In genomic region chr7:7428806-7429205, GRCh38 we compare ENCODE assay signal across 16 cellular contexts.
DNase-seq lines count a peak whose midpoint lies in the region; ATAC-seq and TF ChIP-seq lines count a peak whose summit lies in the region.
"Had no signal": no experiment of that assay in that cellular context is flagged by ENCODE, and none has a peak within 500 bp of the region (broad histone marks: within the 10 kb centered on the region; RNA-seq: fewer than 3 reads in every experiment).

No MANE protein-coding gene starts in this region.

- H3K4me3 Mint-ChIP-seq in activated naive CD8-positive, alpha-beta T cell treated with anti-CD3 and anti-CD28 coated beads, Interleukin-2, amount 50 U/mL, for 24 hours: no peak overlapping the region
- H3K4me3 Mint-ChIP-seq: activated CD8-positive, alpha-beta T cell treated with anti-CD3 and anti-CD28 coated beads, Interleukin-2, amount 10 ng/mL, durations not matched to agents 7 days and 5 days; activated naive CD8-positive, alpha-beta T cell treated with anti-CD3 and anti-CD28 coated beads, Interleukin-2, amount 10 ng/mL, durations not matched to agents 7 days and 5 days; activated T-cell treated with anti-CD3 and anti-CD28 coated beads, Interleukin-2, amount 50 U/mL, for 72 hours; B cell; natural killer cell treated with Interleukin-12 subunit alpha and Interleukin-12 subunit beta and Interleukin-15 and Interleukin-18, amount 100 ng/mL, for 72 hours; WTC11 had no signal

- no peaks in the 10 kb centered on the region for H3K9me3 ChIP-seq in osteoblast (ENCODE audit: low read depth, low read length)

- TF ChIP-seq CTCF in AG09319 (IDR thresholded peaks at IDR 0.05; ENCODE audit: low read depth, low read length) (no peak), osteoblast (IDR thresholded peaks at IDR 0.05; ENCODE audit: extremely low read depth, low read depth, low read length) (no peak)

- H3K36me3 ChIP-seq in osteoblast (ENCODE audit: insufficient read depth, low read length): no peaks in the 10 kb centered on the region

- peaks cover 4% of the 10 kb centered on the region for H3K27me3 Mint-ChIP-seq in activated naive CD8-positive, alpha-beta T cell treated with anti-CD3 and anti-CD28 coated beads, Interleukin-2, amount 50 U/mL, for 24 hours
- H3K27me3 Mint-ChIP-seq: activated naive CD8-positive, alpha-beta T cell treated with anti-CD3 and anti-CD28 coated beads, Interleukin-2, amount 10 ng/mL, durations not matched to agents 7 days and 5 days had no signal

- H3K4me1 ChIP-seq in osteoblast (ENCODE audit: insufficient read depth, low read length): peaks cover 19% of the 10 kb centered on the region

- no peak for ATAC-seq in HG03139 (IDR thresholded peaks at IDR 0.05; ENCODE audit: unreplicated experiment)
- no peak for ATAC-seq in activated naive CD8-positive, alpha-beta T cell treated with anti-CD3 and anti-CD28 coated beads, Interleukin-2, amount 50 U/mL, for 24 hours
- no peak for ATAC-seq in activated naive CD4-positive, alpha-beta T cell treated with anti-CD3 and anti-CD28 coated beads, Interleukin-2, amount 50 U/mL, for 72 hours
- ATAC-seq: activated CD8-positive, alpha-beta T cell treated with anti-CD3 and anti-CD28 coated beads, Interleukin-2, amount 10 ng/mL, durations not matched to agents 7 days and 5 days; activated T-cell treated with anti-CD3 and anti-CD28 coated beads, Interleukin-2, amount 50 U/mL, for 72 hours; natural killer cell treated with Interleukin-12 subunit alpha and Interleukin-12 subunit beta and Interleukin-15 and Interleukin-18, amount 100 ng/mL, for 72 hours; WTC11 had no signal

- no peaks in the 10 kb centered on the region for H3K79me2 ChIP-seq in osteoblast (ENCODE audit: insufficient read depth, low read length)

- H3K27ac Mint-ChIP-seq in activated naive CD8-positive, alpha-beta T cell treated with anti-CD3 and anti-CD28 coated beads, Interleukin-2, amount 50 U/mL, for 24 hours: no peak overlapping the region
- no peak overlapping the region for H3K27ac Mint-ChIP-seq in activated naive CD4-positive, alpha-beta T cell treated with anti-CD3 and anti-CD28 coated beads, Interleukin-2, amount 50 U/mL, for 72 hours
- H3K27ac Mint-ChIP-seq: activated CD8-positive, alpha-beta T cell treated with anti-CD3 and anti-CD28 coated beads, Interleukin-2, amount 10 ng/mL, durations not matched to agents 7 days and 5 days; activated naive CD8-positive, alpha-beta T cell treated with anti-CD3 and anti-CD28 coated beads, Interleukin-2, amount 10 ng/mL, durations not matched to agents 7 days and 5 days; activated T-cell treated with anti-CD3 and anti-CD28 coated beads, Interleukin-2, amount 50 U/mL, for 72 hours; B cell; natural killer cell treated with Interleukin-12 subunit alpha and Interleukin-12 subunit beta and Interleukin-15 and Interleukin-18, amount 100 ng/mL, for 72 hours; WTC11 had no signal

- no peaks in the 10 kb centered on the region for H3K27me3 ChIP-seq in osteoblast (ENCODE audit: insufficient read depth, low read length)

- H3K4me1 Mint-ChIP-seq in activated naive CD8-positive, alpha-beta T cell treated with anti-CD3 and anti-CD28 coated beads, Interleukin-2, amount 50 U/mL, for 24 hours: peaks cover 12% of the 10 kb centered on the region

- no peaks in the 10 kb centered on the region for H4K20me1 ChIP-seq in osteoblast (ENCODE audit: insufficient read depth, low read length)

- H3K4me3 ChIP-seq in osteoblast (ENCODE audit: insufficient read depth, low read length): no peak overlapping the region

- H3K9me3 Mint-ChIP-seq in activated naive CD8-positive, alpha-beta T cell treated with anti-CD3 and anti-CD28 coated beads, Interleukin-2, amount 50 U/mL, for 24 hours: no peaks in the 10 kb centered on the region
- no peaks in the 10 kb centered on the region for H3K9me3 Mint-ChIP-seq in activated naive CD4-positive, alpha-beta T cell treated with anti-CD3 and anti-CD28 coated beads, Interleukin-2, amount 50 U/mL, for 72 hours
- H3K9me3 Mint-ChIP-seq: activated T-cell treated with anti-CD3 and anti-CD28 coated beads, Interleukin-2, amount 50 U/mL, for 72 hours; natural killer cell treated with Interleukin-12 subunit alpha and Interleukin-12 subunit beta and Interleukin-15 and Interleukin-18, amount 100 ng/mL, for 72 hours; WTC11 had no signal

- H3K4me2 ChIP-seq in osteoblast (ENCODE audit: insufficient read depth, low read length): peak overlapping the region; percentile 6

- peak overlapping the region; percentile 57 for H3K27ac ChIP-seq in osteoblast (ENCODE audit: low read depth, low read length)

- H3K36me3 Mint-ChIP-seq in activated naive CD8-positive, alpha-beta T cell treated with anti-CD3 and anti-CD28 coated beads, Interleukin-2, amount 50 U/mL, for 24 hours (ENCODE audit: low read depth): no peaks in the 10 kb centered on the region
- H3K36me3 Mint-ChIP-seq in activated naive CD4-positive, alpha-beta T cell treated with anti-CD3 and anti-CD28 coated beads, Interleukin-2, amount 50 U/mL, for 72 hours: no peaks in the 10 kb centered on the region
- H3K36me3 Mint-ChIP-seq: activated naive CD8-positive, alpha-beta T cell treated with anti-CD3 and anti-CD28 coated beads, Interleukin-2, amount 10 ng/mL, durations not matched to agents 7 days and 5 days; natural killer cell treated with Interleukin-12 subunit alpha and Interleukin-12 subunit beta and Interleukin-15 and Interleukin-18, amount 100 ng/mL, for 72 hours; WTC11 had no signal

- peak overlapping the region; percentile 53 for H2AFZ ChIP-seq in osteoblast (ENCODE audit: low read length)

- DNase-seq in AG09319 (ENCODE audit: extremely low read depth, low read depth) (peak; percentile 78), HS-5 (ENCODE audit: low read depth) (peak; percentile 89), dedifferentiated amniotic fluid mesenchymal stem cell (ENCODE audit: extremely low spot score) (peak; percentile 34), osteoblast (ENCODE audit: insufficient read length, low spot score, missing footprints) (peak; percentile 19), NCI-H2107 treated with DMSO at 0.1 percent for 48 hours (lab: John Stamatoyannopoulos, UW; ENCODE audit: unreplicated experiment) (no peak)
- no peak for DNase-seq in activated naive CD8-positive, alpha-beta T cell treated with anti-CD3 and anti-CD28 coated beads, Interleukin-2, amount 50 U/mL, for 24 hours
- DNase-seq in activated naive CD4-positive, alpha-beta T cell treated with anti-CD3 and anti-CD28 coated beads, Interleukin-2, amount 50 U/mL, for 72 hours (ENCODE audit: low spot score in 2 of 2): no peak
- DNase-seq: activated CD8-positive, alpha-beta T cell treated with anti-CD3 and anti-CD28 coated beads, Interleukin-2, amount 10 ng/mL, durations not matched to agents 7 days and 5 days; activated naive CD8-positive, alpha-beta T cell treated with anti-CD3 and anti-CD28 coated beads, Interleukin-2, amount 10 ng/mL, durations not matched to agents 7 days and 5 days; activated T-cell treated with anti-CD3 and anti-CD28 coated beads, Interleukin-2, amount 50 U/mL, for 72 hours; cerebellar nuclear complex; head of caudate nucleus had no signal

Comparison
In these comparisons a context has a peak if more than half of its experiments do, and no peak if none do; other contexts are left out.
1. DNase-seq: peak in AG09319 (single experiment), HS-5 (single experiment), dedifferentiated amniotic fluid mesenchymal stem cell (single experiment) and osteoblast (single experiment); none in activated naive CD8-positive, alpha-beta T cell treated with anti-CD3 and anti-CD28 coated beads, Interleukin-2, amount 50 U/mL, for 24 hours (single experiment), NCI-H2107 treated with DMSO at 0.1 percent for 48 hours (single experiment) and activated naive CD4-positive, alpha-beta T cell treated with anti-CD3 and anti-CD28 coated beads, Interleukin-2, amount 50 U/mL, for 72 hours (0 of 2).